ENCODE assay signal across 1 cellular context in the genomic region with DNA sequence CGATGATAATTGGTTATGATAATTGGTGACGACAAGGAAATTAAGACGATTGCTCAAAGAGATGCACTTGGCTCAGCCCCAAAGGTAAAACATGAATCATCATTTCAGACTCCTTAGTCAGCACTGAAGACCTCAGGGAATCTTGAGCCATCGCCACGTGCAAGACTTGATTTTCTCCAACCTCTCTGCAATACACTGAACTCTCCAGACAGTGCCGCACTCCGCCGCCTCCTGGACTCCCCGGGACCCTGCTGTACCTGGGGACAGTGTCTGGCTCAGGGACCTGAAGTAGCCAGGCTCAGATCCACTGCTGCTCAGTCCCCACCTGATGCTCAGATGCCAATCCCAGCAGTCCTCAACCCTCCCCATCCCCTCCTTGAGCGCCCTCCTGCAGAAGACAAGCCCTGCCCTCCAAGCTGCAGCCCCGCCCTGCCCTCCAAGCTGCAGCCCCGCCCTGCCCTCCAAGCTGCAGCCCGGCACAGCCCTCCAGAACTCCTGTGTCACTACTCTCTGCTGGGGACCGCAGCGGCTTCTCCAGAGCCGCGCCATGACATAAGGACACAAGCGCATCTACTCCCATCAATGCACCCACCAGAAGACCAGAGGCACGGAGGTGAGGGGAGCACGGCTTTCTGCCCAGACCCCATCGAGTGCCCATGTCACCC.
TF ChIP-seq lines count a peak whose summit lies in the region.

No MANE protein-coding gene starts in this region.

TF ChIP-seq in HepG2, 621 proteins besides CTCF, POLR2A, EP300 and RAD21 (continued from another document and continues in another):
- no peak for TF ChIP-seq SP5 (CRISPR knock-in tag; IDR thresholded peaks at IDR 0.05; ENCODE audit: borderline replicate concordance, low read depth)
- no peak for TF ChIP-seq ZNF782 (CRISPR knock-in tag; IDR thresholded peaks at IDR 0.05; ENCODE audit: borderline replicate concordance)
- TF ChIP-seq ZNF282 (IDR thresholded peaks at IDR 0.05; ENCODE audit: partially characterized antibody) = no peak
- peak; percentile 73; the same call in 1 of the 2 replicates for TF ChIP-seq HIVEP1 (CRISPR knock-in tag; IDR thresholded peaks at IDR 0.05)
- no peak for TF ChIP-seq THAP8 (CRISPR knock-in tag; IDR thresholded peaks at IDR 0.05; ENCODE audit: borderline replicate concordance)
- TF ChIP-seq REL (CRISPR knock-in tag; conservative IDR thresholded peaks at IDR 0.05) = no peak
- TF ChIP-seq HOMEZ (CRISPR knock-in tag; IDR thresholded peaks at IDR 0.05; ENCODE audit: low read depth) = no peak
- TF ChIP-seq ZNF558 (CRISPR knock-in tag; IDR thresholded peaks at IDR 0.05; ENCODE audit: borderline replicate concordance) = no peak
- no peak for TF ChIP-seq NFIB (CRISPR knock-in tag; IDR thresholded peaks at IDR 0.05; ENCODE audit: borderline replicate concordance)
- no peak for TF ChIP-seq PTBP1 (IDR thresholded peaks at IDR 0.05; ENCODE audit: low read depth, low read length, poor library complexity, severe bottlenecking)
- TF ChIP-seq ZNF816 (CRISPR knock-in tag; IDR thresholded peaks at IDR 0.05; ENCODE audit: borderline replicate concordance) = no peak
- TF ChIP-seq TOPORS (CRISPR knock-in tag; IDR thresholded peaks at IDR 0.05) = no peak; the same call in 1 of the 2 replicates
- TF ChIP-seq HMGA1 (CRISPR knock-in tag; conservative IDR thresholded peaks at IDR 0.05) = no peak
- TF ChIP-seq ZXDC (CRISPR knock-in tag; IDR thresholded peaks at IDR 0.05) = no peak
- TF ChIP-seq ZNF446 (CRISPR knock-in tag; IDR thresholded peaks at IDR 0.05) = no peak
- TF ChIP-seq ZFX (CRISPR knock-in tag; IDR thresholded peaks at IDR 0.05; ENCODE audit: low read depth) = no peak; the same call in 1 of the 2 replicates
- TF ChIP-seq PRMT3 (CRISPR knock-in tag; IDR thresholded peaks at IDR 0.05; ENCODE audit: borderline replicate concordance, low read depth) = no peak
- TF ChIP-seq, protein P1, sequence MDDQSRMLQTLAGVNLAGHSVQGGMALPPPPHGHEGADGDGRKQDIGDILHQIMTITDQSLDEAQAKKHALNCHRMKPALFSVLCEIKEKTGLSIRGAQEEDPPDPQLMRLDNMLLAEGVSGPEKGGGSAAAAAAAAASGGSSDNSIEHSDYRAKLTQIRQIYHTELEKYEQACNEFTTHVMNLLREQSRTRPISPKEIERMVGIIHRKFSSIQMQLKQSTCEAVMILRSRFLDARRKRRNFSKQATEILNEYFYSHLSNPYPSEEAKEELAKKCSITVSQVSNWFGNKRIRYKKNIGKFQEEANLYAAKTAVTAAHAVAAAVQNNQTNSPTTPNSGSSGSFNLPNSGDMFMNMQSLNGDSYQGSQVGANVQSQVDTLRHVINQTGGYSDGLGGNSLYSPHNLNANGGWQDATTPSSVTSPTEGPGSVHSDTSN (CRISPR knock-in tag; IDR thresholded peaks at IDR 0.05; ENCODE audit: borderline replicate concordance) = no peak
- TF ChIP-seq ZNF451 (CRISPR knock-in tag; IDR thresholded peaks at IDR 0.05) = no peak
- no peak for TF ChIP-seq ZNF652 (CRISPR knock-in tag; IDR thresholded peaks at IDR 0.05; ENCODE audit: borderline replicate concordance, low read depth)
- TF ChIP-seq, protein P2, sequence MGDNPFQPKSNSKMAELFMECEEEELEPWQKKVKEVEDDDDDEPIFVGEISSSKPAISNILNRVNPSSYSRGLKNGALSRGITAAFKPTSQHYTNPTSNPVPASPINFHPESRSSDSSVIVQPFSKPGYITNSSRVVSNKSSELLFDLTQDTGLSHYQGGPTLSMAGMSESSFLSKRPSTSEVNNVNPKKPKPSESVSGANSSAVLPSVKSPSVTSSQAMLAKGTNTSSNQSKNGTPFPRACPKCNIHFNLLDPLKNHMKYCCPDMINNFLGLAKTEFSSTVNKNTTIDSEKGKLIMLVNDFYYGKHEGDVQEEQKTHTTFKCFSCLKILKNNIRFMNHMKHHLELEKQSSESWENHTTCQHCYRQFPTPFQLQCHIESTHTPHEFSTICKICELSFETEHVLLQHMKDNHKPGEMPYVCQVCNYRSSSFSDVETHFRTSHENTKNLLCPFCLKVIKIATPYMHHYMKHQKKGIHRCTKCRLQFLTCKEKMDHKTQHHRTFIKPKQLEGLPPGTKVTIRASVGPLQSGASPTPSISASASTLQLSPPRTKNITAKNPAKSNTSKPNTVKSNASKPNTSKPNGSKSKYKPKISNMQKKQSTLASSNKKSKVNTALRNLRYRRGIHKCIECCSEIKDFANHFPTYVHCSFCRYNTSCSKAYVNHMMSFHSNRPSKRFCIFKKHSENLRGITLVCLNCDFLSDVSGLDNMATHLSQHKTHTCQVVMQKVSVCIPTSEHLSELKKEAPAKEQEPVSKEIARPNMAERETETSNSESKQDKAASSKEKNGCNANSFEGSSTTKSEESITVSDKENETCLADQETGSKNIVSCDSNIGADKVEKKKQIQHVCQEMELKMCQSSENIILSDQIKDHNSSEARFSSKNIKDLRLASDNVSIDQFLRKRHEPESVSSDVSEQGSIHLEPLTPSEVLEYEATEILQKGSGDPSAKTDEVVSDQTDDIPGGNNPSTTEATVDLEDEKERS (CRISPR knock-in tag; IDR thresholded peaks at IDR 0.05) = no peak
- no peak for TF ChIP-seq KDM1A (CRISPR knock-in tag; IDR thresholded peaks at IDR 0.05)
- no peak for TF ChIP-seq ZNF761 (CRISPR knock-in tag; conservative IDR thresholded peaks at IDR 0.05)
- no peak for TF ChIP-seq ATF7 (IDR thresholded peaks at IDR 0.05)
- 0 out of 2 replicates have a peak, but pooled peaks have one; percentile 42 for TF ChIP-seq ATF7 (CRISPR knock-in tag; IDR thresholded peaks at IDR 0.05)
- no peak for TF ChIP-seq ZNF746 (CRISPR knock-in tag; IDR thresholded peaks at IDR 0.05)
- TF ChIP-seq, protein P3, sequence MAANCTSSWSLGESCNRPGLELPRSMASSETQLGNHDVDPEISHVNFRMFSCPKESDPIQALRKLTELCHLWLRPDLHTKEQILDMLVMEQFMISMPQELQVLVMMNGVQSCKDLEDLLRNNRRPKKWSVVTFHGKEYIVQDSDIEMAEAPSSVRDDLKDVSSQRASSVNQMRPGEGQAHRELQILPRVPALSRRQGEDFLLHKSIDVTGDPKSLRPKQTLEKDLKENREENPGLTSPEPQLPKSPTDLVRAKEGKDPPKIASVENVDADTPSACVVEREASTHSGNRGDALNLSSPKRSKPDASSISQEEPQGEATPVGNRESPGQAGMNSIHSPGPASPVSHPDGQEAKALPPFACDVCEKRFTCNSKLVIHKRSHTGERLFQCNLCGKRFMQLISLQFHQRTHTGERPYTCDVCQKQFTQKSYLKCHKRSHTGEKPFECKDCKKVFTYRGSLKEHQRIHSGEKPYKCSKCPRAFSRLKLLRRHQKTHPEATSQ (CRISPR knock-in tag; IDR thresholded peaks at IDR 0.05; ENCODE audit: borderline replicate concordance) = no peak
- TF ChIP-seq, protein P4, sequence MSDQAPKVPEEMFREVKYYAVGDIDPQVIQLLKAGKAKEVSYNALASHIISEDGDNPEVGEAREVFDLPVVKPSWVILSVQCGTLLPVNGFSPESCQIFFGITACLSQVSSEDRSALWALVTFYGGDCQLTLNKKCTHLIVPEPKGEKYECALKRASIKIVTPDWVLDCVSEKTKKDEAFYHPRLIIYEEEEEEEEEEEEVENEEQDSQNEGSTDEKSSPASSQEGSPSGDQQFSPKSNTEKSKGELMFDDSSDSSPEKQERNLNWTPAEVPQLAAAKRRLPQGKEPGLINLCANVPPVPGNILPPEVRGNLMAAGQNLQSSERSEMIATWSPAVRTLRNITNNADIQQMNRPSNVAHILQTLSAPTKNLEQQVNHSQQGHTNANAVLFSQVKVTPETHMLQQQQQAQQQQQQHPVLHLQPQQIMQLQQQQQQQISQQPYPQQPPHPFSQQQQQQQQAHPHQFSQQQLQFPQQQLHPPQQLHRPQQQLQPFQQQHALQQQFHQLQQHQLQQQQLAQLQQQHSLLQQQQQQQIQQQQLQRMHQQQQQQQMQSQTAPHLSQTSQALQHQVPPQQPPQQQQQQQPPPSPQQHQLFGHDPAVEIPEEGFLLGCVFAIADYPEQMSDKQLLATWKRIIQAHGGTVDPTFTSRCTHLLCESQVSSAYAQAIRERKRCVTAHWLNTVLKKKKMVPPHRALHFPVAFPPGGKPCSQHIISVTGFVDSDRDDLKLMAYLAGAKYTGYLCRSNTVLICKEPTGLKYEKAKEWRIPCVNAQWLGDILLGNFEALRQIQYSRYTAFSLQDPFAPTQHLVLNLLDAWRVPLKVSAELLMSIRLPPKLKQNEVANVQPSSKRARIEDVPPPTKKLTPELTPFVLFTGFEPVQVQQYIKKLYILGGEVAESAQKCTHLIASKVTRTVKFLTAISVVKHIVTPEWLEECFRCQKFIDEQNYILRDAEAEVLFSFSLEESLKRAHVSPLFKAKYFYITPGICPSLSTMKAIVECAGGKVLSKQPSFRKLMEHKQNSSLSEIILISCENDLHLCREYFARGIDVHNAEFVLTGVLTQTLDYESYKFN (CRISPR knock-in tag; conservative IDR thresholded peaks at IDR 0.05) = no peak
- TF ChIP-seq YY1 (IDR thresholded peaks at IDR 0.05; ENCODE audit: insufficient read depth, insufficient replicate concordance, low read depth, low read length) = no peak
- TF ChIP-seq ZNF770 (CRISPR knock-in tag; IDR thresholded peaks at IDR 0.05) = no peak
- no peak for TF ChIP-seq FLYWCH1 (CRISPR knock-in tag; IDR thresholded peaks at IDR 0.05)
- TF ChIP-seq ZNF263 (CRISPR knock-in tag; IDR thresholded peaks at IDR 0.05) = peak; percentile 50; the same call in 1 of the 2 replicates
- no peak for TF ChIP-seq ZNF383 (CRISPR knock-in tag; IDR thresholded peaks at IDR 0.05; ENCODE audit: borderline replicate concordance)
- TF ChIP-seq ZNF644 (CRISPR knock-in tag; IDR thresholded peaks at IDR 0.05; ENCODE audit: low read depth) = no peak
- TF ChIP-seq ARID3A (IDR thresholded peaks at IDR 0.05; ENCODE audit: low read depth, low read length) = no peak
- TF ChIP-seq ZNF780A (CRISPR knock-in tag; IDR thresholded peaks at IDR 0.05) = no peak
- TF ChIP-seq ZNF614 (CRISPR knock-in tag; IDR thresholded peaks at IDR 0.05; ENCODE audit: borderline replicate concordance) = no peak; the same call in 1 of the 2 replicates
